In the genomic region with DNA sequence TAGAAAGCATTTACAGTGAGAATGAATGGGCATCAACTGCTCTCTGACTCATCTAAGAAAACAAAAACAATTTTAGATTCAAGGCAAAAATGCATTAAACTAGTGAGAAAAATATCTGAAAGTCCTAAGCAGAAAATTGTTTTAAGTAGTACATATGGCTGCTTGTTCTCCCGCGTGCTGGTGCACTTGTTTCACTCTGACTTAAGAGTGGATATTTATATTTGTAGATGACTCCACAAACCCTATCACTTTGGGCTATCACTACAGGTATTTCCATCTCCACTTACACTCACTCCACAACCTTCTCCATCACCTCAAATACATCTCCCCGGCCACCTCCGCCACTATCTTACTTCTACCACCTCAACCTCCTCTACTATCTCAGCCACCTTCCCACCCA, we compare ENCODE assay signal across 32 cellular contexts.
"Had no signal": no experiment of that assay in that cellular context is flagged by ENCODE, and none has a peak within 500 bp of the region (broad histone marks: within the 10 kb centered on the region; RNA-seq: fewer than 3 reads in every experiment).

No MANE protein-coding gene starts in this region.

- H3K27ac ChIP-seq: ascending aorta, cardiac muscle cell, colonic mucosa, Peyer's patch had no signal

- H3K36me3 Mint-ChIP-seq: activated naive CD4-positive, alpha-beta T cell treated with anti-CD3 and anti-CD28 coated beads, Interleukin-2, amount 10 ng/mL, durations not matched to agents 7 days and 5 days; activated naive CD8-positive, alpha-beta T cell had no signal

- H3K4me1 ChIP-seq: ascending aorta, colonic mucosa, Peyer's patch had no signal

- H3K9me3 ChIP-seq: ascending aorta, colonic mucosa, Peyer's patch had no signal

- ATAC-seq: activated CD8-positive, alpha-beta T cell treated with anti-CD3 and anti-CD28 coated beads for 36 hours; activated naive CD8-positive, alpha-beta T cell treated with anti-CD3 and anti-CD28 coated beads, Interleukin-2, amount 50 U/mL, for 24 hours; PC-3; Right ventricle myocardium inferior had no signal

- H3K27ac Mint-ChIP-seq: activated B cell treated with CpG ODN at 0.5 μM for 24 hours; activated CD8-positive, alpha-beta T cell treated with anti-CD3 and anti-CD28 coated beads for 36 hours; activated naive CD4-positive, alpha-beta T cell treated with anti-CD3 and anti-CD28 coated beads, Interleukin-2, amount 10 ng/mL, durations not matched to agents 7 days and 5 days; activated naive CD8-positive, alpha-beta T cell; activated naive CD8-positive, alpha-beta T cell treated with anti-CD3 and anti-CD28 coated beads, Interleukin-2, amount 50 U/mL, for 24 hours; activated T-cell treated with anti-CD3 and anti-CD28 coated beads, Interleukin-2, amount 50 U/mL, for 72 hours had no signal

- H3K4me1 Mint-ChIP-seq: activated B cell treated with CpG ODN at 0.5 μM for 24 hours; central memory CD8-positive, alpha-beta T cell had no signal

- H3K4me3 ChIP-seq: ascending aorta, cardiac muscle cell, colonic mucosa, Peyer's patch had no signal

- H3K36me3 ChIP-seq: ascending aorta, cardiac muscle cell, colonic mucosa, Peyer's patch had no signal

- DNase-seq: activated B cell treated with CpG ODN at 0.5 μM for 24 hours; activated CD4-positive, alpha-beta T cell treated with anti-CD3 and anti-CD28 coated beads for 48 hours; activated CD4-positive, alpha-beta T cell treated with anti-CD3 and anti-CD28 coated beads, Interleukin-2, amount 50 U/mL, for 4 hours; activated CD4-positive, CD25-positive, alpha-beta regulatory T cell treated with anti-CD3 and anti-CD28 coated beads, Interleukin-2, amount 50 U/mL, for 72 hours; activated CD8-positive, alpha-beta T cell treated with anti-CD3 and anti-CD28 coated beads for 36 hours; activated effector memory CD4-positive, alpha-beta T cell treated with Interleukin-2 at 50 U/mL for 16 hours; activated naive CD4-positive, alpha-beta T cell treated with anti-CD3 and anti-CD28 coated beads, Interleukin-2, amount 10 ng/mL, durations not matched to agents 7 days and 5 days; activated naive CD8-positive, alpha-beta T cell treated with anti-CD3 and anti-CD28 coated beads, Interleukin-2, amount 50 U/mL, for 24 hours; activated T-cell treated with anti-CD3 and anti-CD28 coated beads, Interleukin-2, amount 50 U/mL, for 1 hour; activated T-cell treated with anti-CD3 and anti-CD28 coated beads, Interleukin-2, amount 50 U/mL, for 72 hours; amygdala; colonic mucosa; NCI-H1092 treated with DMSO at 0.1 percent for 48 hours; NCI-H1417; NCI-H187 treated with DMSO at 0.1 percent for 48 hours; NCI-H2081; NCI-H226; NCI-H526; NCI-H748 treated with DMSO at 0.1 percent for 48 hours; NK-92 treated with Interleukin-12 subunit alpha and Interleukin-12 subunit beta, amount 100 ng/mL, for 24 hours; PC-3; Peyer's patch; RPMI8226; SIG-M5; SW 1271; T-helper 1 cell; T-helper 9 cell had no signal

- H3K4me3 Mint-ChIP-seq: activated B cell treated with CpG ODN at 0.5 μM for 24 hours; activated CD8-positive, alpha-beta T cell treated with anti-CD3 and anti-CD28 coated beads for 36 hours; activated naive CD4-positive, alpha-beta T cell treated with anti-CD3 and anti-CD28 coated beads, Interleukin-2, amount 10 ng/mL, durations not matched to agents 7 days and 5 days; activated naive CD8-positive, alpha-beta T cell; activated naive CD8-positive, alpha-beta T cell treated with anti-CD3 and anti-CD28 coated beads, Interleukin-2, amount 50 U/mL, for 24 hours; activated T-cell treated with anti-CD3 and anti-CD28 coated beads, Interleukin-2, amount 50 U/mL, for 72 hours; central memory CD8-positive, alpha-beta T cell had no signal

- H3K27me3 ChIP-seq: ascending aorta, cardiac muscle cell, colonic mucosa, Peyer's patch had no signal

- H3K9me3 Mint-ChIP-seq: activated B cell treated with CpG ODN at 0.5 μM for 24 hours; activated CD8-positive, alpha-beta T cell treated with anti-CD3 and anti-CD28 coated beads for 36 hours had no signal
